10 cellular contexts compared by ENCODE assay signal in genomic region chr13:51223284-51224270, GRCh38. TPM values are rescaled to one million over a fixed set of nuclear protein-coding genes. Genes with fewer than 3 reads are reported as not detected.
DNase-seq lines count a peak whose midpoint lies in the region; ATAC-seq and TF ChIP-seq lines count a peak whose summit lies in the region.
"Had no signal": no experiment of that assay in that cellular context is flagged by ENCODE, and none has a peak within 500 bp of the region (broad histone marks: within the 10 kb centered on the region; RNA-seq: fewer than 3 reads in every experiment).

No MANE protein-coding gene starts in this region.

- peak overlapping the region; percentile 87 to 96 (median 93) for H3K4me3 Mint-ChIP-seq in brain

- peak overlapping the region; percentile 95 for H3K4me2 ChIP-seq in SK-N-SH

- H3K9me3 Mint-ChIP-seq in brain: no peaks in the 10 kb centered on the region

- H3K9me2 ChIP-seq in SK-N-SH: no peaks in the 10 kb centered on the region

- peaks cover 40% of the 10 kb centered on the region for H3K4me1 Mint-ChIP-seq in brain

- H3K27ac ChIP-seq in SK-N-SH (ENCODE audit: low read depth in 2 of 2, low read length in 1 of 2) (no peak overlapping the region), stomach smooth muscle (ENCODE audit: low read length) (peak overlapping the region; percentile 64)

- H4K20me1 ChIP-seq in SK-N-SH (ENCODE audit: insufficient read depth): no peaks in the 10 kb centered on the region

- no peaks in the 10 kb centered on the region for H3K79me2 ChIP-seq in SK-N-SH (ENCODE audit: insufficient read depth)

- CTCF ChIA-PET in SK-N-SH (lab: Yijun Ruan, JAX): interaction anchor here (0.6 to 3.9 kb wide), 21 partner anchors 8 to 508 kb away, joined by 3 to 53 read pairs (median 4); no protein-coding TSS in a partner anchor

- no peak overlapping the region for H3K9ac ChIP-seq in SK-N-SH
- H3K9ac ChIP-seq in stomach smooth muscle (ENCODE audit: low read length in 2 of 2): peak overlapping the region; percentile 71 to 79

- ATAC-seq in SK-N-SH treated with all-trans-retinoic acid at 6 μM for 48 hours: no peak
- ATAC-seq in left lobe of liver: peak; percentile 29
- no peak for ATAC-seq in HG03460 (IDR thresholded peaks at IDR 0.05; ENCODE audit: unreplicated experiment)
- no peak for ATAC-seq in GM18511 (IDR thresholded peaks at IDR 0.05; ENCODE audit: unreplicated experiment)

- TF ChIP-seq RAD21 in SK-N-SH (IDR thresholded peaks at IDR 0.05; ENCODE audit: low read length): no peak

- no peak for DNase-seq in SK-N-SH
- no peak for DNase-seq in left lobe of liver (ENCODE audit: low spot score)
- DNase-seq in SIG-M5 treated with dmso at 0.1 percent for 504 hours (lab: John Stamatoyannopoulos, UW; ENCODE audit: unreplicated experiment): no peak
- DNase-seq: IMR-90; stimulated activated CD4-positive, alpha-beta T cell treated with anti-CD3 and anti-CD28 coated beads, Interleukin-4, amount 100 ng/mL, for 4 hours had no signal

- TF ChIP-seq CTCF in SK-N-SH (IDR thresholded peaks at IDR 0.05) (no peak), brain (conservative IDR thresholded peaks at IDR 0.05) (no peak)

- H3F3A ChIP-seq in SK-N-SH (replicated peaks; ENCODE audit: insufficient read depth): no peaks in the 10 kb centered on the region

- H3K27ac Mint-ChIP-seq in brain: peak overlapping the region; percentile 77 to 87 (median 82)

- H3K27me3 ChIP-seq in SK-N-SH (ENCODE audit: insufficient read depth): 0 out of 2 replicates have a peak, but pooled peaks cover 7% of the 10 kb centered on the region
- H3K27me3 ChIP-seq in stomach smooth muscle (ENCODE audit: control insufficient read depth in 1 of 2, insufficient read depth in 2 of 2, low read length in 2 of 2): no peaks in the 10 kb centered on the region

- peaks cover 0 to 15% of the 10 kb centered on the region in 2 experiments; a peak in 2 of 4 replicates for H3K4me1 ChIP-seq in SK-N-SH (ENCODE audit: control insufficient read depth in 1 of 2, insufficient read depth in 2 of 2, low read depth in 1 of 2, low read length in 1 of 2)
- H3K4me1 ChIP-seq in stomach smooth muscle (ENCODE audit: control insufficient read depth, insufficient read depth, low read length): peaks cover 28% of the 10 kb centered on the region

- no peaks in the 10 kb centered on the region for H3K9me3 ChIP-seq in SK-N-SH
- no peaks in the 10 kb centered on the region for H3K9me3 ChIP-seq in stomach smooth muscle (ENCODE audit: control insufficient read depth in 2 of 2, low read length in 2 of 2)

- 0 out of 2 replicates have a peak overlapping the region, but pooled peaks have one; percentile 95 for H2AFZ ChIP-seq in SK-N-SH (ENCODE audit: low read depth)

- H3K4me3 ChIP-seq in SK-N-SH (ENCODE audit: low read depth in 2 of 2, low read length in 1 of 2): peak overlapping the region; percentile 70 to 79; a peak in 3 of 4 replicates
- H3K4me3 ChIP-seq in stomach smooth muscle (ENCODE audit: low read length in 2 of 2): peak overlapping the region; percentile 84 to 93

- 87% methylated on average over 14 of the region's 19 CpGs for WGBS in SK-N-SH (ENCODE audit: low lambda C conversion rate)

- H3K36me3 Mint-ChIP-seq in brain: peaks cover 9% of the 10 kb centered on the region

- POLR2A ChIA-PET in SK-N-SH (lab: Yijun Ruan, JAX): interaction anchor here (0.5 to 2.2 kb wide), 4 partner anchors 9 to 1775 kb away, joined by 3 to 8 read pairs (median 4); no protein-coding TSS in a partner anchor

- TF ChIP-seq EP300 in SK-N-SH (IDR thresholded peaks at IDR 0.05; ENCODE audit: borderline replicate concordance in 1 of 2, low read depth in 1 of 2, low read length in 1 of 2): no peak

- no peaks in the 10 kb centered on the region for H3K36me3 ChIP-seq in SK-N-SH (replicated peaks in 1 of 2; ENCODE audit: control insufficient read depth in 1 of 2, insufficient read depth in 2 of 2, low read length in 1 of 2)
- H3K36me3 ChIP-seq in stomach smooth muscle (ENCODE audit: control insufficient read depth in 2 of 2, insufficient read depth in 2 of 2, low read length in 2 of 2): no peaks in the 10 kb centered on the region

- peaks cover 11% of the 10 kb centered on the region for H3K27me3 Mint-ChIP-seq in brain

TF ChIP-seq in SK-N-SH, 30 proteins besides CTCF, POLR2A, EP300 and RAD21 (continues in another document):
- TF ChIP-seq JUND (IDR thresholded peaks at IDR 0.05): no peak
- no peak for TF ChIP-seq MEF2A (IDR thresholded peaks at IDR 0.05; ENCODE audit: borderline replicate concordance, low read depth)
- TF ChIP-seq, protein P1, sequence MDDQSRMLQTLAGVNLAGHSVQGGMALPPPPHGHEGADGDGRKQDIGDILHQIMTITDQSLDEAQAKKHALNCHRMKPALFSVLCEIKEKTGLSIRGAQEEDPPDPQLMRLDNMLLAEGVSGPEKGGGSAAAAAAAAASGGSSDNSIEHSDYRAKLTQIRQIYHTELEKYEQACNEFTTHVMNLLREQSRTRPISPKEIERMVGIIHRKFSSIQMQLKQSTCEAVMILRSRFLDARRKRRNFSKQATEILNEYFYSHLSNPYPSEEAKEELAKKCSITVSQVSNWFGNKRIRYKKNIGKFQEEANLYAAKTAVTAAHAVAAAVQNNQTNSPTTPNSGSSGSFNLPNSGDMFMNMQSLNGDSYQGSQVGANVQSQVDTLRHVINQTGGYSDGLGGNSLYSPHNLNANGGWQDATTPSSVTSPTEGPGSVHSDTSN (IDR thresholded peaks at IDR 0.05): no peak
- TF ChIP-seq, protein P2, sequence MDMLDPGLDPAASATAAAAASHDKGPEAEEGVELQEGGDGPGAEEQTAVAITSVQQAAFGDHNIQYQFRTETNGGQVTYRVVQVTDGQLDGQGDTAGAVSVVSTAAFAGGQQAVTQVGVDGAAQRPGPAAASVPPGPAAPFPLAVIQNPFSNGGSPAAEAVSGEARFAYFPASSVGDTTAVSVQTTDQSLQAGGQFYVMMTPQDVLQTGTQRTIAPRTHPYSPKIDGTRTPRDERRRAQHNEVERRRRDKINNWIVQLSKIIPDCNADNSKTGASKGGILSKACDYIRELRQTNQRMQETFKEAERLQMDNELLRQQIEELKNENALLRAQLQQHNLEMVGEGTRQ (IDR thresholded peaks at IDR 0.05; ENCODE audit: borderline replicate concordance, low read depth, low read length): no peak
- no peak for TF ChIP-seq FOXM1 (IDR thresholded peaks at IDR 0.05; ENCODE audit: low read depth)
- TF ChIP-seq TAF1 (IDR thresholded peaks at IDR 0.05; ENCODE audit: borderline replicate concordance, low read depth, low read length): no peak
- TF ChIP-seq YY1 (IDR thresholded peaks at IDR 0.05; ENCODE audit: low read depth): no peak
- no peak for TF ChIP-seq EZH2phosphoT487 (IDR thresholded peaks at IDR 0.05; ENCODE audit: borderline replicate concordance, low read depth)
- TF ChIP-seq TCF12 (IDR thresholded peaks at IDR 0.05): no peak
- no peak for TF ChIP-seq SIN3A (IDR thresholded peaks at IDR 0.05; ENCODE audit: borderline replicate concordance, low read depth, low read length)
- no peak for TF ChIP-seq TEAD4 (IDR thresholded peaks at IDR 0.05; ENCODE audit: borderline replicate concordance, insufficient read depth)
- TF ChIP-seq RXRA (IDR thresholded peaks at IDR 0.05; ENCODE audit: borderline replicate concordance, low read depth): no peak
- TF ChIP-seq POLR2AphosphoS5 (IDR thresholded peaks at IDR 0.05; ENCODE audit: low read depth, low read length): no peak
- TF ChIP-seq NRF1 (IDR thresholded peaks at IDR 0.05; ENCODE audit: low read depth, low read length): no peak
- no peak for TF ChIP-seq GABPA (IDR thresholded peaks at IDR 0.05; ENCODE audit: low read depth)

TF ChIP-seq in SK-N-SH treated with all-trans-retinoic acid at 6 μM for 48 hours, 23 proteins besides CTCF, POLR2A, EP300 and RAD21:
- TF ChIP-seq, protein P3, sequence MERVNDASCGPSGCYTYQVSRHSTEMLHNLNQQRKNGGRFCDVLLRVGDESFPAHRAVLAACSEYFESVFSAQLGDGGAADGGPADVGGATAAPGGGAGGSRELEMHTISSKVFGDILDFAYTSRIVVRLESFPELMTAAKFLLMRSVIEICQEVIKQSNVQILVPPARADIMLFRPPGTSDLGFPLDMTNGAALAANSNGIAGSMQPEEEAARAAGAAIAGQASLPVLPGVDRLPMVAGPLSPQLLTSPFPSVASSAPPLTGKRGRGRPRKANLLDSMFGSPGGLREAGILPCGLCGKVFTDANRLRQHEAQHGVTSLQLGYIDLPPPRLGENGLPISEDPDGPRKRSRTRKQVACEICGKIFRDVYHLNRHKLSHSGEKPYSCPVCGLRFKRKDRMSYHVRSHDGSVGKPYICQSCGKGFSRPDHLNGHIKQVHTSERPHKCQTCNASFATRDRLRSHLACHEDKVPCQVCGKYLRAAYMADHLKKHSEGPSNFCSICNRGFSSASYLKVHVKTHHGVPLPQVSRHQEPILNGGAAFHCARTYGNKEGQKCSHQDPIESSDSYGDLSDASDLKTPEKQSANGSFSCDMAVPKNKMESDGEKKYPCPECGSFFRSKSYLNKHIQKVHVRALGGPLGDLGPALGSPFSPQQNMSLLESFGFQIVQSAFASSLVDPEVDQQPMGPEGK (CRISPR knock-in tag; IDR thresholded peaks at IDR 0.05; ENCODE audit: borderline replicate concordance): no peak
- TF ChIP-seq BACH2 (CRISPR knock-in tag; IDR thresholded peaks at IDR 0.05; ENCODE audit: borderline replicate concordance): no peak

RNA-seq across cellular contexts. Expression of gene FAM124A, which starts 1.4 kb away (rescaled TPM):
- polyA plus RNA-seq in SK-N-SH (2012; rRNA removed) (1.5 and 2.0 TPM in 2 replicates), brain (ENCODE audit: insufficient read depth, low read depth, low replicate concordance) (11.3 TPM)
- polyA plus RNA-seq in SK-N-SH (2012; cell fraction: cytosol; rRNA removed): 1.3 and 1.6 TPM in 2 replicates
- 1.0 and 1.5 TPM in 2 replicates for polyA plus RNA-seq in SK-N-SH (2012; cell fraction: nucleus; rRNA removed)
- 0.50 TPM for total RNA-seq in left lobe of liver
- total RNA-seq: IMR-90 had no signal
